Comparison of ENCODE assay signal across 11 cellular contexts in the genomic region with DNA sequence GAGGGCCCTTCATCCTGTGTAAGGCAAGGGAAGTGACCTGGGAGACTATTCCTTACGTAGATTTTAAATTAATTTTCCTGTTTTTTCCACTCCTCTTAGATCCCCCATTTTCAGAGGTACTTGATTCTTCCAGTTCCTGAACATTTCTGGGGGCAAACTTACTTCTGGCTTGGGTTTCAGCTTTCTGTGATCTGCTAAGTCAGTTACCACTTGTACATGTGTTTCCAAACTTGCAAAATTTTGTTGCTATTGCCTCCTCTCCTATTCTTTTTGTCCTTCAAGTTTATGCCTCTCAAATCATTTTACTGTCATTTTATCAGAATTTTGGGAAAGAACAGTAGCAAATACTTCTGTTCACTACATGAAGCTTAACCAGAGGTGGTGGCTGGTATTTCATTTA.
A peak's percentile ranks its signal among the peaks of the same experiment; 100 is the strongest.
DNase-seq lines count a peak whose midpoint lies in the region; ATAC-seq and TF ChIP-seq lines count a peak whose summit lies in the region.
"Had no signal": no experiment of that assay in that cellular context is flagged by ENCODE, and none has a peak within 500 bp of the region (broad histone marks: within the 10 kb centered on the region; RNA-seq: fewer than 3 reads in every experiment).

No MANE protein-coding gene starts in this region.

- no peak overlapping the region for H2BK5ac ChIP-seq in mesendoderm (ENCODE audit: low read length)

- peak overlapping the region; percentile 18 for H3K18ac ChIP-seq in mesendoderm (ENCODE audit: low read length)

- no peak overlapping the region for H4K5ac ChIP-seq in mesendoderm (ENCODE audit: low read length)

- H3K27me3 ChIP-seq in BLaER1, result no peaks in the 10 kb centered on the region
- H3K27me3 ChIP-seq in DOHH2 (ENCODE audit: control insufficient read depth, low read length), result no peaks in the 10 kb centered on the region
- no peaks in the 10 kb centered on the region for H3K27me3 ChIP-seq in mesendoderm (ENCODE audit: insufficient read depth, low read length, poor library complexity)
- H3K27me3 ChIP-seq: BE2C had no signal

- 0 out of 2 replicates have a peak overlapping the region, but pooled peaks have one; percentile 43 for H3K27ac ChIP-seq in BLaER1
- no peak overlapping the region for H3K27ac ChIP-seq in DOHH2 (ENCODE audit: low read depth, low read length)
- H3K27ac ChIP-seq in OCI-LY7 (ENCODE audit: low read depth, low read length, poor library complexity, severe bottlenecking), result no peak overlapping the region
- H3K27ac ChIP-seq in mesendoderm (ENCODE audit: low read depth, low read length), result no peak overlapping the region

- H3K36me3 ChIP-seq in BLaER1 (peaks cover 8% of the 10 kb centered on the region; the same call in 1 of the 2 replicates), DOHH2 (ENCODE audit: control insufficient read depth, low read length) (peaks cover 11% of the 10 kb centered on the region), OCI-LY7 (ENCODE audit: insufficient read depth, low read length) (peaks cover 8% of the 10 kb centered on the region), mesendoderm (ENCODE audit: control insufficient read depth, insufficient read depth, low read length) (no peaks in the 10 kb centered on the region)
- H3K36me3 ChIP-seq: BE2C had no signal

- H2AK5ac ChIP-seq in mesendoderm (ENCODE audit: low read length), result no peak overlapping the region

- H3K23ac ChIP-seq in mesendoderm (ENCODE audit: low read length), result no peak overlapping the region

- WGBS in mesendoderm (ENCODE audit: extremely low coverage, insufficient coverage, low lambda C conversion rate), result no CpG with 5 or more reads among the region's 1 CpG

- peaks cover 32% of the 10 kb centered on the region for H3K9me3 ChIP-seq in BLaER1
- H3K9me3 ChIP-seq in DOHH2 (ENCODE audit: control insufficient read depth, insufficient read depth, low read length), result peaks cover 8% of the 10 kb centered on the region
- peaks cover 8% of the 10 kb centered on the region for H3K9me3 ChIP-seq in OCI-LY7 (ENCODE audit: low read length)
- H3K9me3 ChIP-seq: Caco-2 had no signal

- DNase-seq in OCI-LY7 (ENCODE audit: low spot score), result no peak
- no peak for DNase-seq in mesendoderm
- no peak for DNase-seq in AML-193 (lab: John Stamatoyannopoulos, UW)
- no peak for DNase-seq in omental fat pad (ENCODE audit: low spot score)
- DNase-seq: BE2C; Caco-2; CD8-positive, alpha-beta memory T cell had no signal

- POLR2A ChIA-PET in OCI-LY7 (lab: Charles Lee), result interaction anchor here (0.7 to 1.6 kb wide), 4 partner anchors 8 to 405 kb away, joined by 3 to 4 read pairs (median 3); no protein-coding TSS in a partner anchor

- no peak overlapping the region for H4K8ac ChIP-seq in mesendoderm (ENCODE audit: low read depth, low read length)

- ATAC-seq in HG02610 (IDR thresholded peaks at IDR 0.05; ENCODE audit: unreplicated experiment) (no peak), omental fat pad (ENCODE audit: low FRiP score) (no peak)
- ATAC-seq: HCT116 had no signal

- BruUV-seq in OCI-LY7 (replicated peaks; lab: Mats Ljungman, UMichigan), result no TSS peak

- H4K20me1 ChIP-seq in BLaER1 (no peaks in the 10 kb centered on the region), DOHH2 (ENCODE audit: control insufficient read depth, insufficient read depth, low read depth, low read length) (no peaks in the 10 kb centered on the region), OCI-LY7 (ENCODE audit: insufficient read depth, low read length) (no peaks in the 10 kb centered on the region)

- H3K79me1 ChIP-seq in mesendoderm (ENCODE audit: low read length), result no peaks in the 10 kb centered on the region

- H3K56ac ChIP-seq in mesendoderm (ENCODE audit: low read length), result no peak overlapping the region

- peaks cover 47% of the 10 kb centered on the region for H3K4me1 ChIP-seq in BLaER1
- H3K4me1 ChIP-seq in DOHH2 (ENCODE audit: control insufficient read depth, low read length), result peaks cover 85% of the 10 kb centered on the region
- peaks cover 53% of the 10 kb centered on the region for H3K4me1 ChIP-seq in OCI-LY7 (ENCODE audit: insufficient read depth, low read length, poor library complexity, severe bottlenecking)
- peaks cover 2% of the 10 kb centered on the region for H3K4me1 ChIP-seq in mesendoderm (ENCODE audit: control insufficient read depth, low read depth, low read length)
- H3K4me1 ChIP-seq: BE2C, Caco-2 had no signal

- H2BK15ac ChIP-seq in mesendoderm (replicated peaks; ENCODE audit: low read depth), result no peak overlapping the region

- peak overlapping the region; percentile 65 for H2AFZ ChIP-seq in OCI-LY7 (ENCODE audit: low read length)

- no peak overlapping the region for H3K4ac ChIP-seq in mesendoderm (ENCODE audit: low read depth, low read length)

- H3K9me2 ChIP-seq in DOHH2 (replicated peaks; ENCODE audit: control insufficient read depth, low read length) (no peaks in the 10 kb centered on the region), OCI-LY7 (ENCODE audit: insufficient read depth, low read length) (no peaks in the 10 kb centered on the region)

- no peak overlapping the region for H3K4me3 ChIP-seq in BLaER1
- H3K4me3 ChIP-seq in DOHH2 (ENCODE audit: low read length), result 0 out of 2 replicates have a peak overlapping the region, but pooled peaks have one; percentile 8
- H3K4me3 ChIP-seq in OCI-LY7 (ENCODE audit: low read depth, low read length, poor library complexity, severe bottlenecking), result no peak overlapping the region
- H3K4me3 ChIP-seq in mesendoderm (ENCODE audit: low read length), result no peak overlapping the region

- CTCF ChIA-PET in OCI-LY7 (lab: Charles Lee; ENCODE audit: unreplicated experiment), result no interaction called here

- intact Hi-C loops in OCI-LY7 (cut with micrococcal nuclease; ENCODE audit: unreplicated experiment), result no loop called here

- no peak for TF ChIP-seq CTCF in DOHH2 (IDR thresholded peaks at IDR 0.05; ENCODE audit: low read depth, low read length, poor library complexity, severe bottlenecking)
- TF ChIP-seq CTCF in OCI-LY7 (conservative IDR thresholded peaks at IDR 0.05; ENCODE audit: low read length), result no peak
- TF ChIP-seq CTCF in omental fat pad (IDR thresholded peaks at IDR 0.05), result no peak

- H3K79me2 ChIP-seq in DOHH2 (ENCODE audit: control insufficient read depth, low read length), result no peaks in the 10 kb centered on the region
- no peaks in the 10 kb centered on the region for H3K79me2 ChIP-seq in OCI-LY7 (ENCODE audit: insufficient read depth, low read depth, low read length)
- no peaks in the 10 kb centered on the region for H3K79me2 ChIP-seq in mesendoderm (ENCODE audit: control insufficient read depth, insufficient read depth, low read length)

- no peak overlapping the region for H3K9ac ChIP-seq in BLaER1
- H3K9ac ChIP-seq in mesendoderm (ENCODE audit: low read length), result no peak overlapping the region

- H3K4me2 ChIP-seq in BLaER1 (peak overlapping the region; percentile 21), DOHH2 (ENCODE audit: low read length) (peak overlapping the region; percentile 33), OCI-LY7 (ENCODE audit: low read length) (peak overlapping the region; percentile 17; the same call in 1 of the 2 replicates), mesendoderm (ENCODE audit: low read length) (no peak overlapping the region)

- H3F3A ChIP-seq in DOHH2 (ENCODE audit: control insufficient read depth, insufficient read depth), result peaks cover 17% of the 10 kb centered on the region

- no peak overlapping the region for H2BK120ac ChIP-seq in mesendoderm (ENCODE audit: low read depth, low read length)
